In genomic region chr2:38733300-38733971, GRCh38 we compare ENCODE assay signal across 1 cellular context.
A peak's percentile ranks its signal among the peaks of the same experiment; 100 is the strongest.
TF ChIP-seq lines count a peak whose summit lies in the region.

No MANE protein-coding gene starts in this region.

TF ChIP-seq in HepG2, 621 proteins besides CTCF, POLR2A, EP300 and RAD21 (continued from another document and continues in another):
- TF ChIP-seq, protein P1, sequence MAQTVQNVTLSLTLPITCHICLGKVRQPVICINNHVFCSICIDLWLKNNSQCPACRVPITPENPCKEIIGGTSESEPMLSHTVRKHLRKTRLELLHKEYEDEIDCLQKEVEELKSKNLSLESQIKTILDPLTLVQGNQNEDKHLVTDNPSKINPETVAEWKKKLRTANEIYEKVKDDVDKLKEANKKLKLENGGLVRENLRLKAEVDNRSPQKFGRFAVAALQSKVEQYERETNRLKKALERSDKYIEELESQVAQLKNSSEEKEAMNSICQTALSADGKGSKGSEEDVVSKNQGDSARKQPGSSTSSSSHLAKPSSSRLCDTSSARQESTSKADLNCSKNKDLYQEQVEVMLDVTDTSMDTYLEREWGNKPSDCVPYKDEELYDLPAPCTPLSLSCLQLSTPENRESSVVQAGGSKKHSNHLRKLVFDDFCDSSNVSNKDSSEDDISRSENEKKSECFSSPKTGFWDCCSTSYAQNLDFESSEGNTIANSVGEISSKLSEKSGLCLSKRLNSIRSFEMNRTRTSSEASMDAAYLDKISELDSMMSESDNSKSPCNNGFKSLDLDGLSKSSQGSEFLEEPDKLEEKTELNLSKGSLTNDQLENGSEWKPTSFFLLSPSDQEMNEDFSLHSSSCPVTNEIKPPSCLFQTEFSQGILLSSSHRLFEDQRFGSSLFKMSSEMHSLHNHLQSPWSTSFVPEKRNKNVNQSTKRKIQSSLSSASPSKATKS (CRISPR knock-in tag; IDR thresholded peaks at IDR 0.05), result no peak
- TF ChIP-seq ZNF781 (CRISPR knock-in tag; IDR thresholded peaks at IDR 0.05; ENCODE audit: borderline replicate concordance, not compliant biosample characterization) (no peak), ONECUT2 (CRISPR knock-in tag; IDR thresholded peaks at IDR 0.05) (peak; percentile 83), GATAD2A (CRISPR knock-in tag; IDR thresholded peaks at IDR 0.05) (no peak; the same call in 1 of the 2 replicates), SP1 (IDR thresholded peaks at IDR 0.05) (no peak), SP1 (CRISPR knock-in tag; IDR thresholded peaks at IDR 0.05) (no peak), HOXA3 (CRISPR knock-in tag; IDR thresholded peaks at IDR 0.05) (peak; percentile 75; the same call in 1 of the 2 replicates), THYN1 (CRISPR knock-in tag; IDR thresholded peaks at IDR 0.05; ENCODE audit: borderline replicate concordance, low read depth) (no peak), ESRRA (CRISPR knock-in tag; IDR thresholded peaks at IDR 0.05; ENCODE audit: low read depth) (no peak; the same call in 1 of the 2 replicates), ZNF256 (CRISPR knock-in tag; conservative IDR thresholded peaks at IDR 0.05) (no peak), TEAD2 (CRISPR knock-in tag; IDR thresholded peaks at IDR 0.05) (no peak), ZFP37 (CRISPR knock-in tag; IDR thresholded peaks at IDR 0.05; ENCODE audit: borderline replicate concordance) (no peak), XBP1 (CRISPR knock-in tag; IDR thresholded peaks at IDR 0.05) (no peak), ZFP82 (CRISPR knock-in tag; IDR thresholded peaks at IDR 0.05; ENCODE audit: borderline replicate concordance) (no peak), ATF1 (CRISPR knock-in tag; IDR thresholded peaks at IDR 0.05) (0 out of 2 replicates have a peak, but pooled peaks have one; percentile 21), ZFP36 (IDR thresholded peaks at IDR 0.05; ENCODE audit: borderline replicate concordance, low read depth, low read length, partially characterized antibody) (no peak), AKAP8 (CRISPR knock-in tag; IDR thresholded peaks at IDR 0.05) (no peak), IKZF4 (CRISPR knock-in tag; IDR thresholded peaks at IDR 0.05; ENCODE audit: borderline replicate concordance, low read depth, not compliant biosample characterization) (no peak), MAZ (IDR thresholded peaks at IDR 0.05; ENCODE audit: borderline replicate concordance, low read depth, low read length) (no peak), MAZ (CRISPR knock-in tag; IDR thresholded peaks at IDR 0.05; ENCODE audit: low read depth) (no peak), ATAD3A (CRISPR knock-in tag; IDR thresholded peaks at IDR 0.05) (no peak), HDAC6 (IDR thresholded peaks at IDR 0.05; ENCODE audit: low read depth, low read length) (no peak), ZNF569 (CRISPR knock-in tag; IDR thresholded peaks at IDR 0.05; ENCODE audit: borderline replicate concordance) (no peak), CENPBD1 (CRISPR knock-in tag; IDR thresholded peaks at IDR 0.05; ENCODE audit: borderline replicate concordance, low read depth) (no peak), ZNF644 (CRISPR knock-in tag; IDR thresholded peaks at IDR 0.05; ENCODE audit: low read depth) (peak; percentile 72; the same call in 1 of the 2 replicates), ZNF570 (CRISPR knock-in tag; IDR thresholded peaks at IDR 0.05; ENCODE audit: borderline replicate concordance) (no peak), CEBPG (CRISPR knock-in tag; IDR thresholded peaks at IDR 0.05) (peak; percentile 60), ZNF687 (CRISPR knock-in tag; IDR thresholded peaks at IDR 0.05) (peak; percentile 21; the same call in 1 of the 2 replicates), TERF1 (CRISPR knock-in tag; IDR thresholded peaks at IDR 0.05) (no peak), ZBTB7A (CRISPR knock-in tag; IDR thresholded peaks at IDR 0.05) (no peak), CHCHD3 (CRISPR knock-in tag; IDR thresholded peaks at IDR 0.05) (no peak)
- TF ChIP-seq, protein P2, sequence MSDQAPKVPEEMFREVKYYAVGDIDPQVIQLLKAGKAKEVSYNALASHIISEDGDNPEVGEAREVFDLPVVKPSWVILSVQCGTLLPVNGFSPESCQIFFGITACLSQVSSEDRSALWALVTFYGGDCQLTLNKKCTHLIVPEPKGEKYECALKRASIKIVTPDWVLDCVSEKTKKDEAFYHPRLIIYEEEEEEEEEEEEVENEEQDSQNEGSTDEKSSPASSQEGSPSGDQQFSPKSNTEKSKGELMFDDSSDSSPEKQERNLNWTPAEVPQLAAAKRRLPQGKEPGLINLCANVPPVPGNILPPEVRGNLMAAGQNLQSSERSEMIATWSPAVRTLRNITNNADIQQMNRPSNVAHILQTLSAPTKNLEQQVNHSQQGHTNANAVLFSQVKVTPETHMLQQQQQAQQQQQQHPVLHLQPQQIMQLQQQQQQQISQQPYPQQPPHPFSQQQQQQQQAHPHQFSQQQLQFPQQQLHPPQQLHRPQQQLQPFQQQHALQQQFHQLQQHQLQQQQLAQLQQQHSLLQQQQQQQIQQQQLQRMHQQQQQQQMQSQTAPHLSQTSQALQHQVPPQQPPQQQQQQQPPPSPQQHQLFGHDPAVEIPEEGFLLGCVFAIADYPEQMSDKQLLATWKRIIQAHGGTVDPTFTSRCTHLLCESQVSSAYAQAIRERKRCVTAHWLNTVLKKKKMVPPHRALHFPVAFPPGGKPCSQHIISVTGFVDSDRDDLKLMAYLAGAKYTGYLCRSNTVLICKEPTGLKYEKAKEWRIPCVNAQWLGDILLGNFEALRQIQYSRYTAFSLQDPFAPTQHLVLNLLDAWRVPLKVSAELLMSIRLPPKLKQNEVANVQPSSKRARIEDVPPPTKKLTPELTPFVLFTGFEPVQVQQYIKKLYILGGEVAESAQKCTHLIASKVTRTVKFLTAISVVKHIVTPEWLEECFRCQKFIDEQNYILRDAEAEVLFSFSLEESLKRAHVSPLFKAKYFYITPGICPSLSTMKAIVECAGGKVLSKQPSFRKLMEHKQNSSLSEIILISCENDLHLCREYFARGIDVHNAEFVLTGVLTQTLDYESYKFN (CRISPR knock-in tag; conservative IDR thresholded peaks at IDR 0.05), result peak; percentile 66
- TF ChIP-seq, protein P3, sequence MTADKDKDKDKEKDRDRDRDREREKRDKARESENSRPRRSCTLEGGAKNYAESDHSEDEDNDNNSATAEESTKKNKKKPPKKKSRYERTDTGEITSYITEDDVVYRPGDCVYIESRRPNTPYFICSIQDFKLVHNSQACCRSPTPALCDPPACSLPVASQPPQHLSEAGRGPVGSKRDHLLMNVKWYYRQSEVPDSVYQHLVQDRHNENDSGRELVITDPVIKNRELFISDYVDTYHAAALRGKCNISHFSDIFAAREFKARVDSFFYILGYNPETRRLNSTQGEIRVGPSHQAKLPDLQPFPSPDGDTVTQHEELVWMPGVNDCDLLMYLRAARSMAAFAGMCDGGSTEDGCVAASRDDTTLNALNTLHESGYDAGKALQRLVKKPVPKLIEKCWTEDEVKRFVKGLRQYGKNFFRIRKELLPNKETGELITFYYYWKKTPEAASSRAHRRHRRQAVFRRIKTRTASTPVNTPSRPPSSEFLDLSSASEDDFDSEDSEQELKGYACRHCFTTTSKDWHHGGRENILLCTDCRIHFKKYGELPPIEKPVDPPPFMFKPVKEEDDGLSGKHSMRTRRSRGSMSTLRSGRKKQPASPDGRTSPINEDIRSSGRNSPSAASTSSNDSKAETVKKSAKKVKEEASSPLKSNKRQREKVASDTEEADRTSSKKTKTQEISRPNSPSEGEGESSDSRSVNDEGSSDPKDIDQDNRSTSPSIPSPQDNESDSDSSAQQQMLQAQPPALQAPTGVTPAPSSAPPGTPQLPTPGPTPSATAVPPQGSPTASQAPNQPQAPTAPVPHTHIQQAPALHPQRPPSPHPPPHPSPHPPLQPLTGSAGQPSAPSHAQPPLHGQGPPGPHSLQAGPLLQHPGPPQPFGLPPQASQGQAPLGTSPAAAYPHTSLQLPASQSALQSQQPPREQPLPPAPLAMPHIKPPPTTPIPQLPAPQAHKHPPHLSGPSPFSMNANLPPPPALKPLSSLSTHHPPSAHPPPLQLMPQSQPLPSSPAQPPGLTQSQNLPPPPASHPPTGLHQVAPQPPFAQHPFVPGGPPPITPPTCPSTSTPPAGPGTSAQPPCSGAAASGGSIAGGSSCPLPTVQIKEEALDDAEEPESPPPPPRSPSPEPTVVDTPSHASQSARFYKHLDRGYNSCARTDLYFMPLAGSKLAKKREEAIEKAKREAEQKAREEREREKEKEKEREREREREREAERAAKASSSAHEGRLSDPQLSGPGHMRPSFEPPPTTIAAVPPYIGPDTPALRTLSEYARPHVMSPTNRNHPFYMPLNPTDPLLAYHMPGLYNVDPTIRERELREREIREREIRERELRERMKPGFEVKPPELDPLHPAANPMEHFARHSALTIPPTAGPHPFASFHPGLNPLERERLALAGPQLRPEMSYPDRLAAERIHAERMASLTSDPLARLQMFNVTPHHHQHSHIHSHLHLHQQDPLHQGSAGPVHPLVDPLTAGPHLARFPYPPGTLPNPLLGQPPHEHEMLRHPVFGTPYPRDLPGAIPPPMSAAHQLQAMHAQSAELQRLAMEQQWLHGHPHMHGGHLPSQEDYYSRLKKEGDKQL (CRISPR knock-in tag; IDR thresholded peaks at IDR 0.05; ENCODE audit: low read depth), result no peak
- TF ChIP-seq, protein P4, sequence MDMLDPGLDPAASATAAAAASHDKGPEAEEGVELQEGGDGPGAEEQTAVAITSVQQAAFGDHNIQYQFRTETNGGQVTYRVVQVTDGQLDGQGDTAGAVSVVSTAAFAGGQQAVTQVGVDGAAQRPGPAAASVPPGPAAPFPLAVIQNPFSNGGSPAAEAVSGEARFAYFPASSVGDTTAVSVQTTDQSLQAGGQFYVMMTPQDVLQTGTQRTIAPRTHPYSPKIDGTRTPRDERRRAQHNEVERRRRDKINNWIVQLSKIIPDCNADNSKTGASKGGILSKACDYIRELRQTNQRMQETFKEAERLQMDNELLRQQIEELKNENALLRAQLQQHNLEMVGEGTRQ (IDR thresholded peaks at IDR 0.05; ENCODE audit: low read depth, low read length), result no peak
- TF ChIP-seq, protein P4 (CRISPR knock-in tag; IDR thresholded peaks at IDR 0.05; ENCODE audit: borderline replicate concordance), result 0 out of 2 replicates have a peak, but pooled peaks have one; percentile 22
- TF ChIP-seq, protein P5, sequence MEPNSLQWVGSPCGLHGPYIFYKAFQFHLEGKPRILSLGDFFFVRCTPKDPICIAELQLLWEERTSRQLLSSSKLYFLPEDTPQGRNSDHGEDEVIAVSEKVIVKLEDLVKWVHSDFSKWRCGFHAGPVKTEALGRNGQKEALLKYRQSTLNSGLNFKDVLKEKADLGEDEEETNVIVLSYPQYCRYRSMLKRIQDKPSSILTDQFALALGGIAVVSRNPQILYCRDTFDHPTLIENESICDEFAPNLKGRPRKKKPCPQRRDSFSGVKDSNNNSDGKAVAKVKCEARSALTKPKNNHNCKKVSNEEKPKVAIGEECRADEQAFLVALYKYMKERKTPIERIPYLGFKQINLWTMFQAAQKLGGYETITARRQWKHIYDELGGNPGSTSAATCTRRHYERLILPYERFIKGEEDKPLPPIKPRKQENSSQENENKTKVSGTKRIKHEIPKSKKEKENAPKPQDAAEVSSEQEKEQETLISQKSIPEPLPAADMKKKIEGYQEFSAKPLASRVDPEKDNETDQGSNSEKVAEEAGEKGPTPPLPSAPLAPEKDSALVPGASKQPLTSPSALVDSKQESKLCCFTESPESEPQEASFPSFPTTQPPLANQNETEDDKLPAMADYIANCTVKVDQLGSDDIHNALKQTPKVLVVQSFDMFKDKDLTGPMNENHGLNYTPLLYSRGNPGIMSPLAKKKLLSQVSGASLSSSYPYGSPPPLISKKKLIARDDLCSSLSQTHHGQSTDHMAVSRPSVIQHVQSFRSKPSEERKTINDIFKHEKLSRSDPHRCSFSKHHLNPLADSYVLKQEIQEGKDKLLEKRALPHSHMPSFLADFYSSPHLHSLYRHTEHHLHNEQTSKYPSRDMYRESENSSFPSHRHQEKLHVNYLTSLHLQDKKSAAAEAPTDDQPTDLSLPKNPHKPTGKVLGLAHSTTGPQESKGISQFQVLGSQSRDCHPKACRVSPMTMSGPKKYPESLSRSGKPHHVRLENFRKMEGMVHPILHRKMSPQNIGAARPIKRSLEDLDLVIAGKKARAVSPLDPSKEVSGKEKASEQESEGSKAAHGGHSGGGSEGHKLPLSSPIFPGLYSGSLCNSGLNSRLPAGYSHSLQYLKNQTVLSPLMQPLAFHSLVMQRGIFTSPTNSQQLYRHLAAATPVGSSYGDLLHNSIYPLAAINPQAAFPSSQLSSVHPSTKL (CRISPR knock-in tag; IDR thresholded peaks at IDR 0.05), result peak; percentile 22; the same call in 1 of the 2 replicates
